In genomic region chr16:56970934-56971767, GRCh38 we compare ENCODE assay signal across 9 cellular contexts. TPM values are rescaled to one million over a fixed set of nuclear protein-coding genes. Genes with fewer than 3 reads are reported as not detected.
DNase-seq lines count a peak whose midpoint lies in the region; ATAC-seq and TF ChIP-seq lines count a peak whose summit lies in the region.
"Had no signal": no experiment of that assay in that cellular context is flagged by ENCODE, and none has a peak within 500 bp of the region (broad histone marks: within the 10 kb centered on the region; RNA-seq: fewer than 3 reads in every experiment).

No MANE protein-coding gene starts in this region.

- ATAC-seq in GM18517 (IDR thresholded peaks at IDR 0.05; ENCODE audit: unreplicated experiment) = peak; percentile 80
- peak; percentile 79 for ATAC-seq in GM21737 (IDR thresholded peaks at IDR 0.05; ENCODE audit: unreplicated experiment)
- ATAC-seq in HG03558 (IDR thresholded peaks at IDR 0.05; ENCODE audit: extremely low read depth, unreplicated experiment) = peak; percentile 68
- ATAC-seq in naive B cell (ENCODE audit: low read depth in 2 of 2) = peak; percentile 91 to 94

- H3K9me3 ChIP-seq in WERI-Rb-1 (ENCODE audit: severe bottlenecking) = no peaks in the 10 kb centered on the region

- H3K36me3 Mint-ChIP-seq in naive B cell = no peaks in the 10 kb centered on the region
- H3K36me3 Mint-ChIP-seq in activated T-cell treated with anti-CD3 and anti-CD28 coated beads, Interleukin-2, amount 50 U/mL, for 24 hours (ENCODE audit: low read depth) = no peaks in the 10 kb centered on the region

- peak overlapping the region; percentile 94 to 99 (median 97) for H3K27ac Mint-ChIP-seq in naive B cell
- H3K27ac Mint-ChIP-seq in activated T-cell treated with anti-CD3 and anti-CD28 coated beads, Interleukin-2, amount 50 U/mL, for 24 hours = no peak overlapping the region

- no peak for TF ChIP-seq CTCF in WERI-Rb-1 (IDR thresholded peaks at IDR 0.05; ENCODE audit: low read depth, low read length)

- DNase-seq in naive B cell (peak; percentile 76), WERI-Rb-1 (no peak), substantia nigra (lab: John Stamatoyannopoulos, UW) (no peak)
- no peak for DNase-seq in activated T-cell treated with anti-CD3 and anti-CD28 coated beads, Interleukin-2, amount 50 U/mL, for 24 hours
- no peak for DNase-seq in stimulated activated CD4-positive, alpha-beta T cell treated with anti-CD3 and anti-CD28 coated beads, Interleukin-4, amount 100 ng/mL, for 4 hours
- DNase-seq: cerebellar nuclear complex had no signal

- no peaks in the 10 kb centered on the region for H3K9me3 Mint-ChIP-seq in naive B cell
- H3K9me3 Mint-ChIP-seq in activated T-cell treated with anti-CD3 and anti-CD28 coated beads, Interleukin-2, amount 50 U/mL, for 24 hours = no peaks in the 10 kb centered on the region

- H3K27me3 ChIP-seq in WERI-Rb-1 (ENCODE audit: insufficient read depth, low read depth, severe bottlenecking) = no peaks in the 10 kb centered on the region

- peak overlapping the region; percentile 1 to 74 (median 56) for H3K4me3 Mint-ChIP-seq in naive B cell
- no peak overlapping the region for H3K4me3 Mint-ChIP-seq in activated T-cell treated with anti-CD3 and anti-CD28 coated beads, Interleukin-2, amount 50 U/mL, for 24 hours

- H3K27ac ChIP-seq in WERI-Rb-1 (no peak overlapping the region), substantia nigra (ENCODE audit: low read depth, low read length, poor library complexity, severe bottlenecking) (no peak overlapping the region)

- H3K4me3 ChIP-seq in WERI-Rb-1 (ENCODE audit: low read depth, low read length) = no peak overlapping the region

- no peaks in the 10 kb centered on the region for H3K36me3 ChIP-seq in WERI-Rb-1

- H3K4me1 Mint-ChIP-seq in naive B cell = peaks cover 46 to 61% (median 51%) of the 10 kb centered on the region in 3 donors
- H3K4me1 Mint-ChIP-seq in activated T-cell treated with anti-CD3 and anti-CD28 coated beads, Interleukin-2, amount 50 U/mL, for 24 hours (ENCODE audit: low read depth) = peaks cover 30% of the 10 kb centered on the region

- no peaks in the 10 kb centered on the region for H3K27me3 Mint-ChIP-seq in naive B cell
- no peaks in the 10 kb centered on the region for H3K27me3 Mint-ChIP-seq in activated T-cell treated with anti-CD3 and anti-CD28 coated beads, Interleukin-2, amount 50 U/mL, for 24 hours

RNA-seq across cellular contexts. Expression of gene CETP, which starts 9.4 kb away (rescaled TPM):
- under 1 TPM in 4 of 6 donors, not detected in 2; 0.25 to 0.72 (median 0.27) TPM for polyA plus RNA-seq in naive B cell (ENCODE audit: low read depth in 6 of 6)

RNA-seq across cellular contexts. Expression of gene NLRC5, which starts 18.2 kb away (rescaled TPM):
- polyA plus RNA-seq in naive B cell (ENCODE audit: low read depth in 6 of 6) = 10 to 100 TPM in 5 of 6 donors, 1 to 10 TPM in 1; 2.9 to 42.9 (median 29.9) TPM

RNA-seq across cellular contexts. Expression of gene HERPUD1, which starts 39.2 kb away (rescaled TPM):
- polyA plus RNA-seq in naive B cell (ENCODE audit: low read depth in 6 of 6) = 1,000 to 10,000 TPM in 1 of 6 donors, 100 to 1,000 TPM in 5; 235 to 1,138 (median 264) TPM
